27 cellular contexts compared by ENCODE assay signal in genomic region chr4:81914623-81915022, GRCh38.
DNase-seq lines count a peak whose midpoint lies in the region; ATAC-seq and TF ChIP-seq lines count a peak whose summit lies in the region.
"Had no signal": no experiment of that assay in that cellular context is flagged by ENCODE, and none has a peak within 500 bp of the region (broad histone marks: within the 10 kb centered on the region; RNA-seq: fewer than 3 reads in every experiment).

No MANE protein-coding gene starts in this region.

- no peaks in the 10 kb centered on the region for H3K9me3 Mint-ChIP-seq in activated T-helper 17 cell treated with anti-CD3 and anti-CD28 coated beads, Interleukin-2, amount 50 U/mL, for 72 hours
- peaks cover 3% of the 10 kb centered on the region for H3K9me3 Mint-ChIP-seq in glutamatergic neuron (ENCODE audit: unreplicated experiment)
- H3K9me3 Mint-ChIP-seq: CD4-positive, CD25-positive, alpha-beta regulatory T cell; effector memory CD8-positive, alpha-beta T cell; type B pancreatic cell had no signal

- no peak overlapping the region for H3K4me3 Mint-ChIP-seq in activated T-helper 17 cell treated with anti-CD3 and anti-CD28 coated beads, Interleukin-2, amount 50 U/mL, for 72 hours
- H3K4me3 Mint-ChIP-seq in glutamatergic neuron (ENCODE audit: unreplicated experiment), result no peak overlapping the region
- H3K4me3 Mint-ChIP-seq: activated CD4-positive, alpha-beta T cell treated with anti-CD3 and anti-CD28 coated beads, Interleukin-2, amount 10 ng/mL, durations not matched to agents 7 days and 5 days; CD4-positive, CD25-positive, alpha-beta regulatory T cell; effector memory CD8-positive, alpha-beta T cell; type B pancreatic cell had no signal

- no peak for DNase-seq in OCI-M1 (lab: John Stamatoyannopoulos, UW)
- no peak for DNase-seq in activated naive CD4-positive, alpha-beta T cell treated with Interleukin-2 at 50 U/mL for 16 hours
- no peak for DNase-seq in NCI-H748 treated with DMSO at 0.1 percent for 48 hours (lab: John Stamatoyannopoulos, UW)
- DNase-seq in glutamatergic neuron, result no peak
- DNase-seq: activated CD4-positive, alpha-beta T cell treated with anti-CD3 and anti-CD28 coated beads, Interleukin-2, amount 10 ng/mL, durations not matched to agents 7 days and 5 days; brain microvascular endothelial cell; CD4-positive, CD25-positive, alpha-beta regulatory T cell; DMS53; effector memory CD8-positive, alpha-beta T cell; esophagus squamous epithelium; GF-D8; mammary epithelial cell; MG63; NCI-H1436 treated with DMSO at 0.1 percent for 48 hours; NCI-H2171 treated with DMSO at 0.1 percent for 48 hours; NCI-H526; occipital lobe; stimulated activated CD4-positive, alpha-beta T cell treated with anti-CD3 and anti-CD28 coated beads, Interleukin-4, amount 100 ng/mL, for 1 hour; T-helper 1 cell had no signal

- ATAC-seq in GM18870 (IDR thresholded peaks at IDR 0.05; ENCODE audit: unreplicated experiment), result peak; percentile 85
- ATAC-seq in GM21529 (IDR thresholded peaks at IDR 0.05; ENCODE audit: unreplicated experiment), result peak; percentile 60
- peak; percentile 51 for ATAC-seq in HG03039 (IDR thresholded peaks at IDR 0.05; ENCODE audit: unreplicated experiment)
- ATAC-seq in activated T-helper 17 cell treated with anti-CD3 and anti-CD28 coated beads, Interleukin-2, amount 50 U/mL, for 72 hours (replicated peaks), result peak; percentile 7
- ATAC-seq: effector memory CD8-positive, alpha-beta T cell; gastroesophageal sphincter; HCT116; Right ventricle myocardium inferior had no signal

- H3K36me3 Mint-ChIP-seq in activated T-helper 17 cell treated with anti-CD3 and anti-CD28 coated beads, Interleukin-2, amount 50 U/mL, for 72 hours (ENCODE audit: low read depth), result no peaks in the 10 kb centered on the region
- no peaks in the 10 kb centered on the region for H3K36me3 Mint-ChIP-seq in glutamatergic neuron (ENCODE audit: unreplicated experiment)
- H3K36me3 Mint-ChIP-seq: CD4-positive, CD25-positive, alpha-beta regulatory T cell; type B pancreatic cell had no signal

- no peak overlapping the region for H3K27ac Mint-ChIP-seq in activated T-helper 17 cell treated with anti-CD3 and anti-CD28 coated beads, Interleukin-2, amount 50 U/mL, for 72 hours
- no peak overlapping the region for H3K27ac Mint-ChIP-seq in glutamatergic neuron (ENCODE audit: unreplicated experiment)
- H3K27ac Mint-ChIP-seq: activated CD4-positive, alpha-beta T cell treated with anti-CD3 and anti-CD28 coated beads, Interleukin-2, amount 10 ng/mL, durations not matched to agents 7 days and 5 days; effector memory CD8-positive, alpha-beta T cell; type B pancreatic cell had no signal

- TF ChIP-seq CTCF in glutamatergic neuron (IDR thresholded peaks at IDR 0.05; ENCODE audit: partially characterized antibody, unreplicated experiment), result no peak

- peaks cover 9% of the 10 kb centered on the region for H3K4me1 Mint-ChIP-seq in activated T-helper 17 cell treated with anti-CD3 and anti-CD28 coated beads, Interleukin-2, amount 50 U/mL, for 72 hours
- peaks cover 10% of the 10 kb centered on the region for H3K4me1 Mint-ChIP-seq in glutamatergic neuron (ENCODE audit: low read depth, unreplicated experiment)
- H3K4me1 Mint-ChIP-seq: activated CD4-positive, alpha-beta T cell treated with anti-CD3 and anti-CD28 coated beads, Interleukin-2, amount 10 ng/mL, durations not matched to agents 7 days and 5 days; CD4-positive, CD25-positive, alpha-beta regulatory T cell had no signal

- peaks cover 9% of the 10 kb centered on the region for H3K27me3 Mint-ChIP-seq in activated T-helper 17 cell treated with anti-CD3 and anti-CD28 coated beads, Interleukin-2, amount 50 U/mL, for 72 hours
- H3K27me3 Mint-ChIP-seq in glutamatergic neuron (ENCODE audit: unreplicated experiment), result peaks cover 3% of the 10 kb centered on the region

Comparison
In these comparisons a context has a peak if more than half of its experiments do, and no peak if none do; other contexts are left out.
1. ATAC-seq: peak in every context shown above with its lines; median percentile 85 in GM18870; 60 in GM21529; 51 in HG03039; 7 in activated T-helper 17 cell treated with anti-CD3 and anti-CD28 coated beads, Interleukin-2, amount 50 U/mL, for 72 hours.